Comparison of ENCODE assay signal across 8 cellular contexts in the genomic region with DNA sequence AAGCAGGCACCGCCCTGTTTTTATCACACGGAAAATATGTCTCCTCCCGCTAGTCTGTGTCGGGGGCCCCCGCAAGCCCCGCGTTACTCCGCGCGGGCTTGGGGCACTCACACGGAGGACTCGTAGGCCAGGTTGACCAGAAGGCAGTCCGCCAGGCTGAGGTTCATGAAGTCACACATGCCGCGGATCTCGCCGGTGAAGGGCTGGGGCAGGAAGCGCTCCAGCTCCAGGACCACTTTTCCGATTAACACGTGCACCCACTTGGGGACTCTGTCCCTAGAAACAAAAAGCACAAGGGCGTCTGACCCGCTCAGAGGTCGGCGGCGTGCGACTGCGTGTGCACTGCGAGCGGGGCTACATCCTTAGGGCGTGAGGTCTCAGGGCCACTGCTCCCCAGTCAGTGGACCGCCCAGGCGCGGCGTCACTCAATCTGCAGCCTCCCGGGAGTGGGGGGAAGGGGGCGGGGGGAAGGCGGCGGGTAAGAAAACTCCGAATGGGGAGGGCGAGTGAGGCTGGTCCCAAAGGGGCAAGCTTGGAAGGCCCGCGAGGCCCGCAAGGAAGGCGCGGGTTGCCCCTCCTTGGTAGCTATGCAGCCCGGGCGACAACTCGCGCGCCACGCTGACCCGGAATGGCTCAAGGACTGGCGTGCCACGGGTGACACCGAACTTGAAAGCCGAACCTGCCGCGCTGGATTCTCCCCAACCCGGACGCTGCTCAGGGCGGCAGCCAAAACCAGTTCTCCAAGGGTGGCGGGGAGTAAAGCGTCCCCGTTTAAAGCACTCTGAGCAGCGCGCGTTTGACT. TPM values are rescaled to one million over a fixed set of nuclear protein-coding genes. Genes with fewer than 3 reads are reported as not detected.
DNase-seq lines count a peak whose midpoint lies in the region; ATAC-seq and TF ChIP-seq lines count a peak whose summit lies in the region.

No MANE protein-coding gene starts in this region.

- H3K27me3 ChIP-seq in CD4-positive, alpha-beta T cell (ENCODE audit: control insufficient read depth, insufficient read depth, low read length) = no peaks in the 10 kb centered on the region
- H3K27me3 ChIP-seq in SJCRH30 (no peaks in the 10 kb centered on the region), testis (no peaks in the 10 kb centered on the region)

- no peaks in the 10 kb centered on the region for H3K27me3 Mint-ChIP-seq in CD4-positive, alpha-beta T cell
- no peaks in the 10 kb centered on the region for H3K27me3 Mint-ChIP-seq in activated naive CD4-positive, alpha-beta T cell treated with anti-CD3 and anti-CD28 coated beads for 36 hours (ENCODE audit: low read depth)

- peak; percentile 44 to 74 (median 62) for DNase-seq in CD4-positive, alpha-beta T cell
- DNase-seq in SJCRH30 = peak; percentile 73 to 74
- peak; percentile 72 for DNase-seq in activated naive CD4-positive, alpha-beta T cell treated with anti-CD3 and anti-CD28 coated beads for 36 hours
- peak; percentile 43 for DNase-seq in globus pallidus (ENCODE audit: low spot score)
- DNase-seq in omental fat pad (ENCODE audit: low spot score) = peak; percentile 39
- peak; percentile 62 for DNase-seq in testis

- TF ChIP-seq POLR2A in GM19193 (IDR thresholded peaks at IDR 0.05; ENCODE audit: extremely low read depth, insufficient read depth, insufficient read length) (peak; percentile 60), testis (IDR thresholded peaks at IDR 0.05) (no peak)

- H3K9me3 ChIP-seq in CD4-positive, alpha-beta T cell (ENCODE audit: control insufficient read depth, low read length) = no peaks in the 10 kb centered on the region
- no peaks in the 10 kb centered on the region for H3K9me3 ChIP-seq in SJCRH30 (replicated peaks)
- no peaks in the 10 kb centered on the region for H3K9me3 ChIP-seq in testis

- POLR2A ChIA-PET in CD4-positive, alpha-beta T cell (lab: Charles Lee) = interaction anchor here (0.6 to 4.1 kb wide), 20 partner anchors 8 to 1922 kb away, joined by 3 to 31 read pairs (median 5); partner anchors contain the start of genes G3BP2, MRPL1, NUP54 and RCHY1

- H3K4me3 Mint-ChIP-seq in CD4-positive, alpha-beta T cell = peak overlapping the region; percentile 100
- peak overlapping the region; percentile 96 for H3K4me3 Mint-ChIP-seq in activated naive CD4-positive, alpha-beta T cell treated with anti-CD3 and anti-CD28 coated beads for 36 hours

- no peaks in the 10 kb centered on the region for H3K9me3 Mint-ChIP-seq in CD4-positive, alpha-beta T cell
- H3K9me3 Mint-ChIP-seq in activated naive CD4-positive, alpha-beta T cell treated with anti-CD3 and anti-CD28 coated beads for 36 hours = no peaks in the 10 kb centered on the region

- peak overlapping the region; percentile 79 for H3K27ac ChIP-seq in CD4-positive, alpha-beta T cell (ENCODE audit: low read depth, low read length)
- H3K27ac ChIP-seq in SJCRH30 (peak overlapping the region; percentile 58), testis (peak overlapping the region in 1 of 2 donors; percentile 63)

- H3K27ac Mint-ChIP-seq in CD4-positive, alpha-beta T cell = peak overlapping the region; percentile 95
- H3K27ac Mint-ChIP-seq in activated naive CD4-positive, alpha-beta T cell treated with anti-CD3 and anti-CD28 coated beads for 36 hours = peak overlapping the region; percentile 91

- peaks cover 7% of the 10 kb centered on the region; the same call in 1 of the 2 replicates for H3K4me1 ChIP-seq in SJCRH30
- no peaks in the 10 kb centered on the region for H3K4me1 ChIP-seq in testis

- intact Hi-C loops in CD4-positive, alpha-beta T cell (cut with DNase I, micrococcal nuclease) = loop anchor here in 1 of 2 experiments (2.0 to 10.0 kb wide), 5 partner anchors 207 to 1217 kb away; partner anchors contain the start of genes CCNG2, CCNI, NUP54 and RCHY1
- intact Hi-C loops in activated naive CD4-positive, alpha-beta T cell treated with anti-CD3 and anti-CD28 coated beads for 36 hours (cut with micrococcal nuclease) = loop anchor here (1.0 to 10.0 kb wide), 4 partner anchors 45 to 426 kb away; partner anchors contain the start of genes NUP54, RCHY1 and THAP6
- intact Hi-C loops in testis (cut with DNase I; ENCODE audit: low total_unique reads) = no loop called here

- TF ChIP-seq CTCF in CD4-positive, alpha-beta T cell (IDR thresholded peaks at IDR 0.05) = no peak
- TF ChIP-seq CTCF in omental fat pad (IDR thresholded peaks at IDR 0.05) (no peak), testis (IDR thresholded peaks at IDR 0.05) (no peak)

- peaks cover 13% of the 10 kb centered on the region for H3K36me3 ChIP-seq in SJCRH30
- H3K36me3 ChIP-seq in testis (ENCODE audit: low read depth, missing control alignments) = no peaks in the 10 kb centered on the region

- CTCF ChIA-PET in CD4-positive, alpha-beta T cell (lab: Charles Lee) = interaction anchor here (0.7 to 1.2 kb wide), 3 partner anchors 20 to 269 kb away, joined by 3 to 4 read pairs (median 4); no protein-coding TSS in a partner anchor
- CTCF ChIA-PET in activated naive CD4-positive, alpha-beta T cell treated with anti-CD3 and anti-CD28 coated beads for 36 hours (lab: Charles Lee) = interaction anchor here (0.6 to 2.8 kb wide), 7 partner anchors 22 to 210 kb away, joined by 4 to 19 read pairs (median 5); partner anchors contain the start of gene SDAD1

- 0% methylated on average over 3 to 64 of the region's 67 CpGs for WGBS in testis, 2 donors

- peak overlapping the region; percentile 66 for H3K4me3 ChIP-seq in SJCRH30
- H3K4me3 ChIP-seq in testis = peak overlapping the region; percentile 67 to 71

- H3K36me3 Mint-ChIP-seq in CD4-positive, alpha-beta T cell (ENCODE audit: low read depth) = peaks cover 40% of the 10 kb centered on the region
- peaks cover 20% of the 10 kb centered on the region for H3K36me3 Mint-ChIP-seq in activated naive CD4-positive, alpha-beta T cell treated with anti-CD3 and anti-CD28 coated beads for 36 hours (ENCODE audit: low read depth)

- peak; percentile 65 for ATAC-seq in CD4-positive, alpha-beta T cell (ENCODE audit: poor library complexity)
- ATAC-seq in HG03432 (IDR thresholded peaks at IDR 0.05; ENCODE audit: unreplicated experiment) (peak; percentile 65), omental fat pad (ENCODE audit: low FRiP score) (peak; percentile 83)

- peaks cover 27% of the 10 kb centered on the region for H3K4me1 Mint-ChIP-seq in CD4-positive, alpha-beta T cell (ENCODE audit: low read depth)
- H3K4me1 Mint-ChIP-seq in activated naive CD4-positive, alpha-beta T cell treated with anti-CD3 and anti-CD28 coated beads for 36 hours (ENCODE audit: low read depth) = peaks cover 23% of the 10 kb centered on the region

RNA-seq across cellular contexts. Expression of gene NAAA, which starts 0.7 kb away (rescaled TPM):
- 10 to 100 TPM; 32.6 to 33.3 TPM for total RNA-seq in CD4-positive, alpha-beta T cell
- 11.3 and 11.8 TPM in 2 replicates for total RNA-seq in SJCRH30 (2014; rRNA removed; shearing (Covaris generic))
- total RNA-seq in activated naive CD4-positive, alpha-beta T cell treated with anti-CD3 and anti-CD28 coated beads for 36 hours = 10 to 100 TPM; 24.4 to 27.1 TPM
- total RNA-seq in omental fat pad (100 to 1,000 TPM in 1 of 4 donors, 10 to 100 TPM in 3; 42.7 to 135 (median 61.2) TPM), testis (10 to 100 TPM; 15.2 to 24.9 TPM)
- 6.3 TPM for polyA plus RNA-seq in testis (ENCODE audit: insufficient read depth, low read depth, low replicate concordance)

RNA-seq across cellular contexts. Expression of gene PPEF2, which starts 37.8 kb away (rescaled TPM):
- total RNA-seq in CD4-positive, alpha-beta T cell = under 1 TPM; 0.49 to 0.56 TPM
- not detected in 2 replicates for total RNA-seq in SJCRH30 (2014; rRNA removed; shearing (Covaris generic))
- under 1 TPM; 0.10 to 0.21 TPM for total RNA-seq in activated naive CD4-positive, alpha-beta T cell treated with anti-CD3 and anti-CD28 coated beads for 36 hours
- total RNA-seq in omental fat pad (not detected), testis (under 1 TPM; 0.50 to 0.71 TPM)
- polyA plus RNA-seq in testis (ENCODE audit: insufficient read depth, low read depth, low replicate concordance) = 1.4 TPM

RNA-seq across cellular contexts. Expression of gene SDAD1, which starts 50.7 kb away (rescaled TPM):
- total RNA-seq in CD4-positive, alpha-beta T cell = 10 to 100 TPM; 21.2 to 21.9 TPM
- total RNA-seq in SJCRH30 (2014; rRNA removed; shearing (Covaris generic)) = 63.3 and 67.7 TPM in 2 replicates
- total RNA-seq in activated naive CD4-positive, alpha-beta T cell treated with anti-CD3 and anti-CD28 coated beads for 36 hours = 10 to 100 TPM; 30.5 to 31.5 TPM
- 10 to 100 TPM; 31.8 to 50.2 (median 35.8) TPM for total RNA-seq in omental fat pad
- total RNA-seq in testis = 10 to 100 TPM; 54.6 to 55.2 TPM
- polyA plus RNA-seq in testis (ENCODE audit: insufficient read depth, low read depth, low replicate concordance) = 38.8 TPM
